ENCODE assay signal across 8 cellular contexts in genomic region chr6:49462599-49462926, GRCh38. TPM values are rescaled to one million over a fixed set of nuclear protein-coding genes. Genes with fewer than 3 reads are reported as not detected.
A peak's percentile ranks its signal among the peaks of the same experiment; 100 is the strongest.
DNase-seq lines count a peak whose midpoint lies in the region; ATAC-seq lines count a peak whose summit lies in the region.

No MANE protein-coding gene starts in this region.

- H3K9me3 ChIP-seq in CD8-positive, alpha-beta memory T cell (ENCODE audit: low read length) = no peaks in the 10 kb centered on the region
- H3K9me3 ChIP-seq in Karpas-422 (ENCODE audit: low read length) = no peaks in the 10 kb centered on the region
- H3K9me3 ChIP-seq in mucosa of rectum (ENCODE audit: control insufficient read depth in 2 of 2, low read length in 2 of 2) = no peaks in the 10 kb centered on the region

- peaks cover 91% of the 10 kb centered on the region for H3K79me2 ChIP-seq in Karpas-422 (ENCODE audit: low read length)

- no peaks in the 10 kb centered on the region for H3K9me2 ChIP-seq in Karpas-422 (replicated peaks; ENCODE audit: insufficient read depth, low read length)

- H3K4me3 Mint-ChIP-seq in CD8-positive, alpha-beta memory T cell = peak overlapping the region; percentile 91 to 98 (median 95)

- H3K27me3 ChIP-seq in CD8-positive, alpha-beta memory T cell (ENCODE audit: insufficient read depth, low read length, poor library complexity, severe bottlenecking) = no peaks in the 10 kb centered on the region
- H3K27me3 ChIP-seq in Karpas-422 (ENCODE audit: low read length) = no peaks in the 10 kb centered on the region
- no peaks in the 10 kb centered on the region for H3K27me3 ChIP-seq in mucosa of rectum (ENCODE audit: control insufficient read depth in 2 of 2, insufficient read depth in 2 of 2, low read length in 2 of 2)

- no peaks in the 10 kb centered on the region for H4K20me1 ChIP-seq in Karpas-422 (ENCODE audit: insufficient read depth, low read depth, low read length)

- H3K36me3 ChIP-seq in CD8-positive, alpha-beta memory T cell (ENCODE audit: insufficient read depth, low read length) = peaks cover 6% of the 10 kb centered on the region
- H3K36me3 ChIP-seq in Karpas-422 (ENCODE audit: insufficient read depth, low read length) (peaks cover 12% of the 10 kb centered on the region; the same call in 1 of the 2 replicates), mucosa of rectum (ENCODE audit: control insufficient read depth in 2 of 2, insufficient read depth in 2 of 2, low read length in 2 of 2) (no peaks in the 10 kb centered on the region)

- peaks cover 0 to 1% of the 10 kb centered on the region in 2 donors for H3K27me3 Mint-ChIP-seq in CD8-positive, alpha-beta memory T cell

- H3K27ac ChIP-seq in CD8-positive, alpha-beta memory T cell (ENCODE audit: low read depth, low read length) = peak overlapping the region; percentile 91
- H3K27ac ChIP-seq in Karpas-422 (ENCODE audit: low read length) = peak overlapping the region; percentile 61
- H3K27ac ChIP-seq in mucosa of rectum (ENCODE audit: low read depth in 2 of 2, low read length in 2 of 2) = peak overlapping the region; percentile 87 to 90

- CTCF ChIA-PET in CD8-positive, alpha-beta memory T cell (lab: Charles Lee) = no interaction called here

- POLR2A ChIA-PET in CD8-positive, alpha-beta memory T cell (lab: Charles Lee) = no interaction called here

- no peak for DNase-seq in CD8-positive, alpha-beta memory T cell
- peak; percentile 51 for DNase-seq in Karpas-422
- DNase-seq in cerebellum (ENCODE audit: low spot score) = peak; percentile 7
- no peak for DNase-seq in DMS153 treated with DMSO at 0.1 percent for 48 hours (lab: John Stamatoyannopoulos, UW; ENCODE audit: unreplicated experiment)
- no peak for DNase-seq in activated gamma-delta T cell treated with Interleukin-2 at 50 U/mL for 16 hours

- peak overlapping the region; percentile 91 for H3K4me3 ChIP-seq in CD8-positive, alpha-beta memory T cell (ENCODE audit: low read length)
- H3K4me3 ChIP-seq in Karpas-422 (ENCODE audit: low read length) (peak overlapping the region; percentile 94), mucosa of rectum (ENCODE audit: low read length in 2 of 2) (peak overlapping the region; percentile 96 to 100)

- peak overlapping the region; percentile 86; the same call in 1 of the 2 replicates for H2AFZ ChIP-seq in Karpas-422 (ENCODE audit: low read length)

- H3K27ac Mint-ChIP-seq in CD8-positive, alpha-beta memory T cell = peak overlapping the region; percentile 71 to 100 (median 97)

- peaks cover 11% of the 10 kb centered on the region for H3K4me1 ChIP-seq in CD8-positive, alpha-beta memory T cell (ENCODE audit: insufficient read depth, low read length)
- H3K4me1 ChIP-seq in Karpas-422 (ENCODE audit: low read length) (peaks cover 47% of the 10 kb centered on the region), mucosa of rectum (ENCODE audit: control insufficient read depth in 2 of 2, insufficient read depth in 2 of 2, low read length in 2 of 2) (peaks cover 4 to 18% of the 10 kb centered on the region in 2 donors)

- ATAC-seq in GM21526 (IDR thresholded peaks at IDR 0.05; ENCODE audit: low FRiP score, unreplicated experiment) = peak; percentile 3
- no peak for ATAC-seq in GM18873 (IDR thresholded peaks at IDR 0.05; ENCODE audit: low FRiP score, unreplicated experiment)

- peaks cover 0 to 22% (median 0%) of the 10 kb centered on the region in 3 donors for H3K36me3 Mint-ChIP-seq in CD8-positive, alpha-beta memory T cell

- H3K9ac ChIP-seq in Karpas-422 (ENCODE audit: low read length) (peak overlapping the region; percentile 89), mucosa of rectum (ENCODE audit: low read depth in 1 of 2, low read length in 2 of 2) (peak overlapping the region; percentile 98 to 100)

- H3K4me2 ChIP-seq in Karpas-422 (ENCODE audit: low read depth, low read length, poor library complexity, severe bottlenecking) = peak overlapping the region; percentile 99

- H3K4me1 Mint-ChIP-seq in CD8-positive, alpha-beta memory T cell = peaks cover 38 to 60% (median 50%) of the 10 kb centered on the region in 3 donors

- no peaks in the 10 kb centered on the region for H3K9me3 Mint-ChIP-seq in CD8-positive, alpha-beta memory T cell

RNA-seq across cellular contexts. Expression of gene MMUT, which starts 0.5 kb away (rescaled TPM):
- 10 to 100 TPM; 11.5 to 12.2 TPM for total RNA-seq in CD8-positive, alpha-beta memory T cell
- polyA plus RNA-seq in CD8-positive, alpha-beta memory T cell = 10.2 TPM
- total RNA-seq in Karpas-422 (2014; rRNA removed; shearing (Covaris generic); ENCODE audit: low replicate concordance) = 10.6 and 14.8 TPM in 2 replicates
- total RNA-seq in cerebellum = 12.6 TPM

RNA-seq across cellular contexts. Expression of gene CENPQ, which starts 0.6 kb away (rescaled TPM):
- 10 to 100 TPM; 17.3 to 19.7 TPM for total RNA-seq in CD8-positive, alpha-beta memory T cell
- 4.3 TPM for polyA plus RNA-seq in CD8-positive, alpha-beta memory T cell
- 9.3 and 21.6 TPM in 2 replicates for total RNA-seq in Karpas-422 (2014; rRNA removed; shearing (Covaris generic); ENCODE audit: low replicate concordance)
- 6.5 TPM for total RNA-seq in cerebellum

RNA-seq across cellular contexts. Expression of gene GLYATL3, which starts 37.2 kb away (rescaled TPM):
- not detected for total RNA-seq in CD8-positive, alpha-beta memory T cell
- not detected for polyA plus RNA-seq in CD8-positive, alpha-beta memory T cell
- not detected in 2 replicates for total RNA-seq in Karpas-422 (2014; rRNA removed; shearing (Covaris generic); ENCODE audit: low replicate concordance)
- total RNA-seq in cerebellum = not detected

Comparison
In these comparisons a context has a peak if more than half of its experiments do, and no peak if none do; other contexts are left out.
1. DNase-seq: peak in Karpas-422 (single experiment) and cerebellum (single experiment); none in CD8-positive, alpha-beta memory T cell (0 of 5), DMS153 treated with DMSO at 0.1 percent for 48 hours (single experiment) and activated gamma-delta T cell treated with Interleukin-2 at 50 U/mL for 16 hours (single experiment).
2. Peak in every context shown above with its lines, with median percentiles within 50 percentile points of each other: H3K27ac ChIP-seq and H3K4me3 ChIP-seq.